1 cellular context compared by ENCODE assay signal in genomic region chrX:48592971-48593370, GRCh38.
TF ChIP-seq lines count a peak whose summit lies in the region.

No MANE protein-coding gene starts in this region.

TF ChIP-seq in HepG2, 621 proteins besides CTCF, POLR2A, EP300 and RAD21:
- TF ChIP-seq JARID2 (CRISPR knock-in tag; IDR thresholded peaks at IDR 0.05; ENCODE audit: insufficient replicate concordance) = no peak
- no peak for TF ChIP-seq ATRX (CRISPR knock-in tag; IDR thresholded peaks at IDR 0.05; ENCODE audit: borderline replicate concordance)
- TF ChIP-seq HHEX (CRISPR knock-in tag; IDR thresholded peaks at IDR 0.05) = no peak
- TF ChIP-seq ZMYM2 (CRISPR knock-in tag; IDR thresholded peaks at IDR 0.05) = no peak
- no peak for TF ChIP-seq THYN1 (CRISPR knock-in tag; IDR thresholded peaks at IDR 0.05; ENCODE audit: borderline replicate concordance, low read depth)
- no peak for TF ChIP-seq ZNF180 (CRISPR knock-in tag; IDR thresholded peaks at IDR 0.05; ENCODE audit: borderline replicate concordance, low read depth)
- no peak for TF ChIP-seq MXI1 (IDR thresholded peaks at IDR 0.05; ENCODE audit: borderline replicate concordance, low read depth, low read length)
- no peak for TF ChIP-seq NAIF1 (CRISPR knock-in tag; IDR thresholded peaks at IDR 0.05; ENCODE audit: borderline replicate concordance)
- no peak for TF ChIP-seq FOSL2 (CRISPR knock-in tag; IDR thresholded peaks at IDR 0.05)
- no peak for TF ChIP-seq ZSCAN30 (CRISPR knock-in tag; IDR thresholded peaks at IDR 0.05)
- TF ChIP-seq HOXA3 (CRISPR knock-in tag; IDR thresholded peaks at IDR 0.05) = no peak
TF ChIP-seq in HepG2: peak in this region for 0.
